In genomic region chr14:50714452-50715073, GRCh38 we compare ENCODE assay signal across 8 cellular contexts. TPM values are rescaled to one million over a fixed set of nuclear protein-coding genes. Genes with fewer than 3 reads are reported as not detected.
DNase-seq lines count a peak whose midpoint lies in the region; ATAC-seq and TF ChIP-seq lines count a peak whose summit lies in the region.

No MANE protein-coding gene starts in this region.

- CTCF ChIA-PET in IMR-90 (lab: Yijun Ruan, JAX): interaction anchor here (0.6 to 2.5 kb wide), 10 partner anchors 9 to 167 kb away, joined by 3 to 8 read pairs (median 5); no protein-coding TSS in a partner anchor

- no peak overlapping the region for H4K5ac ChIP-seq in IMR-90 (ENCODE audit: low read depth, low read length)

- H3K36me3 ChIP-seq in IMR-90 (ENCODE audit: control insufficient read depth, insufficient read depth, low read length): no peaks in the 10 kb centered on the region

- POLR2A ChIA-PET in IMR-90 (lab: Charles Lee; ENCODE audit: unreplicated experiment): interaction anchor here (0.6 to 1.4 kb wide), 2 partner anchors 46 to 607 kb away, joined by 3 to 8 read pairs; partner anchors contain the start of gene SAV1

- intact Hi-C loops in left cardiac atrium (cut with DNase I): loop anchor here in 1 of 2 donors (5.0 kb wide), 1 partner anchor 97 kb away; no protein-coding TSS in a partner anchor
- intact Hi-C loops in cardiac septum (cut with DNase I): loop anchor here (10.0 kb wide), 1 partner anchor 100 kb away; no protein-coding TSS in a partner anchor
- intact Hi-C loops in IMR-90 (cut with micrococcal nuclease): no loop called here

- no peak overlapping the region for H3K18ac ChIP-seq in IMR-90 (ENCODE audit: low read depth, low read length)

- no peak overlapping the region for H2BK15ac ChIP-seq in IMR-90 (ENCODE audit: low read depth, low read length)

- peak; percentile 60 to 61 for ATAC-seq in left cardiac atrium
- ATAC-seq in IMR-90 (ENCODE audit: low read depth): peak; percentile 65
- no peak for ATAC-seq in GM19023 (IDR thresholded peaks at IDR 0.05; ENCODE audit: unreplicated experiment)
- ATAC-seq in GM21447 (IDR thresholded peaks at IDR 0.05; ENCODE audit: unreplicated experiment): no peak
- ATAC-seq in HG02759 (IDR thresholded peaks at IDR 0.05; ENCODE audit: unreplicated experiment): no peak

- H2BK120ac ChIP-seq in IMR-90 (ENCODE audit: low read depth, low read length): no peak overlapping the region

- no peak overlapping the region for H2AFZ ChIP-seq in IMR-90 (replicated peaks; ENCODE audit: low read length, poor library complexity)

- no peaks in the 10 kb centered on the region for H4K20me1 ChIP-seq in IMR-90 (ENCODE audit: insufficient read depth, low read length)

- DNase-seq in left cardiac atrium (no peak), cardiac septum (ENCODE audit: low spot score) (no peak), IMR-90 (peak; percentile 38), inferior parietal cortex (ENCODE audit: extremely low spot score) (peak; percentile 60)

- H3K9me1 ChIP-seq in IMR-90 (ENCODE audit: insufficient read depth, low read length): no peaks in the 10 kb centered on the region; the same call in 1 of the 2 replicates

- H4K8ac ChIP-seq in IMR-90 (ENCODE audit: low read depth in 2 of 2, low read length in 2 of 2): no peak overlapping the region

- 0 out of 4 replicates have a peak, but pooled peaks cover 0 to 5% of the 10 kb centered on the region in 2 experiments for H3K79me1 ChIP-seq in IMR-90 (ENCODE audit: low read depth in 1 of 2, low read length in 2 of 2)

- 0 out of 2 replicates have a peak overlapping the region, but pooled peaks have one; percentile 5 for H3K14ac ChIP-seq in IMR-90 (replicated peaks; ENCODE audit: low read depth, low read length)

- H3K4me3 ChIP-seq in IMR-90 (ENCODE audit: insufficient read depth, low read depth, low read length): no peak overlapping the region
- H3K4me3 ChIP-seq in WI38 (ENCODE audit: low read depth, low read length): no peak overlapping the region

- TF ChIP-seq POLR2A in IMR-90 (IDR thresholded peaks at IDR 0.05; ENCODE audit: low read depth, low read length): no peak

- H3K56ac ChIP-seq in IMR-90 (ENCODE audit: extremely low read depth, insufficient read depth, low read length): no peak overlapping the region

- dilution Hi-C loops in IMR-90 (cut with HindIII; ENCODE audit: low sequenced_read_pairs, unreplicated experiment): no loop called here

- peaks cover 5% of the 10 kb centered on the region; the same call in 1 of the 2 replicates for H3K4me1 ChIP-seq in IMR-90 (ENCODE audit: control insufficient read depth, insufficient read depth, low read length)

- peak; percentile 54 for TF ChIP-seq CTCF in IMR-90 (conservative IDR thresholded peaks at IDR 0.05; ENCODE audit: low read depth, low read length)
- peak; percentile 50; the same call in 1 of the 2 replicates for TF ChIP-seq CTCF in WI38 (IDR thresholded peaks at IDR 0.05; ENCODE audit: low read depth, low read length)

- no peak overlapping the region for H2BK20ac ChIP-seq in IMR-90 (ENCODE audit: low read depth, low read length)

- in situ Hi-C loops in IMR-90 (cut with MboI; ENCODE audit: low sequenced_read_pairs): no loop called here

- no peak overlapping the region for H3K4ac ChIP-seq in IMR-90 (ENCODE audit: low read depth, low read length)

- no peak overlapping the region for H2AK9ac ChIP-seq in IMR-90 (replicated peaks; ENCODE audit: low read depth, low read length, poor library complexity)

- no CpG with 5 or more reads among the region's 2 CpGs for WGBS in IMR-90 (ENCODE audit: extremely low coverage in 2 of 2, insufficient read length in 1 of 2), 2 experiments

- no peak overlapping the region for H2AK5ac ChIP-seq in IMR-90 (ENCODE audit: low read depth, low read length)

- BruUV-seq in IMR-90 (replicated peaks; lab: Mats Ljungman, UMichigan): no TSS peak

- no peak overlapping the region for H3K27ac ChIP-seq in IMR-90 (ENCODE audit: insufficient read depth, low read length)

- H2BK5ac ChIP-seq in IMR-90 (ENCODE audit: low read depth, low read length, poor library complexity, severe bottlenecking): no peak overlapping the region

- H3K23ac ChIP-seq in IMR-90 (ENCODE audit: low read depth, low read length): no peak overlapping the region

- no peaks in the 10 kb centered on the region for H3K9me3 ChIP-seq in IMR-90 (ENCODE audit: control insufficient read depth, insufficient read depth, low read length)

- H3K9ac ChIP-seq in IMR-90 (ENCODE audit: low read depth, low read length): no peak overlapping the region

- H4K91ac ChIP-seq in IMR-90 (ENCODE audit: insufficient read depth, low read depth, low read length): no peak overlapping the region

- no peak overlapping the region for H3K4me2 ChIP-seq in IMR-90 (ENCODE audit: low read depth, low read length)

- H3K27me3 ChIP-seq in IMR-90 (ENCODE audit: control insufficient read depth, insufficient read depth, low read length): no peaks in the 10 kb centered on the region

- TF ChIP-seq RAD21 in IMR-90 (IDR thresholded peaks at IDR 0.05; ENCODE audit: low read length): peak; percentile 59

TF ChIP-seq in IMR-90, 13 proteins besides CTCF, POLR2A, EP300 and RAD21:
- TF ChIP-seq SMC3 (IDR thresholded peaks at IDR 0.05; ENCODE audit: low read depth, low read length) (peak; percentile 38), BHLHE40 (IDR thresholded peaks at IDR 0.05; ENCODE audit: low read depth, low read length) (no peak)

RNA-seq across cellular contexts. Expression of gene SAV1, which starts 46.5 kb away (rescaled TPM):
- total RNA-seq in left cardiac atrium (10 to 100 TPM; 23.4 to 27.0 TPM), cardiac septum (25.3 TPM), IMR-90 (2012; rRNA removed) (18.8 and 25.0 TPM in 2 replicates)
- 14.7 and 17.0 TPM in 2 replicates for polyA plus RNA-seq in IMR-90 (2012; rRNA removed)
- 5.3 and 10.8 TPM in 2 replicates for polyA plus RNA-seq in IMR-90 (2012; cell fraction: cytosol; rRNA removed)
- polyA plus RNA-seq in IMR-90 (2012; cell fraction: nucleus; rRNA removed; ENCODE audit: low replicate concordance): 8.1 and 8.3 TPM in 2 replicates

Comparison
In these comparisons a context has a peak if more than half of its experiments do, and no peak if none do; other contexts are left out.
1. ATAC-seq: peak in left cardiac atrium (2 of 2) and IMR-90 (single experiment); none in GM19023 (single experiment), GM21447 (single experiment) and HG02759 (single experiment).
2. DNase-seq: peak in IMR-90 (single experiment) and inferior parietal cortex (single experiment); none in left cardiac atrium (single experiment) and cardiac septum (single experiment).